In the genomic region with DNA sequence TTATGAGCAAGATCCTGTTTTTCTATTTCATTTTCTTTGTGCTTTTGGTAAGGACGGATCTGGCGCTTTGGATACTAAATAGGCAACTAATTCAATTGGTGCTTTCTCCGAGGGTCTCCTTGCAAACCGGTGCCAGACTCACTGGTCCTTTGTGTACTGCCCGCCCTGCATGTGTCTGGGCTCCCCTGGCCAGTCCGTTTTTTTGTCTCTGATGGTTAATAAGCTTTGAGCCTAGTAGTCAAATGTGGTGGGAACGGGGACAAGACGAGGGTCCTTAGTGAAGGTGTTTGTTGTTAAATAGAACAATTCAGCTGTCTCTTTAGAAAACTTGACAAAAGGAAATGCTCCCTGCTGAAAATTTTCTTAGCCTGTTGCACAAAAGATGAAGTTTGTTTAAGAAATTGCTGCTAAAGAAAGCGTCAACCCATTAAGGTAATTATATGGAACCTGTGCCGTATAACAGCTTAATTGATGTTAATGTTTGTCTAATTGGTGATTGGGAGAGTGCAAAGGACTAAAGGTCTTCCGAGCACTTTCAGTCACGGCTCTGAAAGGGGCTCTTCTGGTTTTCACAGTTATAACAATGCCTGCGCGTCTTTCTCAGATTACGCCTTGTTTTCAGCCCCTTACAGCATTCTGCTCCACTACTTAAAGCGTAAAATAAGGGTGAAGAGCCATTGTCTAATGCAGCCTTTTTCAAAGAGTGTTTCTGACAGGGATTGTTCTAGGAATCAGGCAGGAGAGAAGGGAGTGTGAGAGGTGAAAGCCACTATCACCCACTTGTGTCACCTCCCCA, we compare ENCODE assay signal across 12 cellular contexts.
DNase-seq lines count a peak whose midpoint lies in the region; ATAC-seq and TF ChIP-seq lines count a peak whose summit lies in the region.
"Had no signal": no experiment of that assay in that cellular context is flagged by ENCODE, and none has a peak within 500 bp of the region (broad histone marks: within the 10 kb centered on the region; RNA-seq: fewer than 3 reads in every experiment).

No MANE protein-coding gene starts in this region.

- no peaks in the 10 kb centered on the region for H3F3A ChIP-seq in GM23248 (ENCODE audit: insufficient read depth)

- no peaks in the 10 kb centered on the region for H4K20me1 ChIP-seq in GM23248 (ENCODE audit: insufficient read depth)

- H3K4me2 ChIP-seq in GM23248 (ENCODE audit: unreplicated experiment): peak overlapping the region; percentile 51

- no peak for TF ChIP-seq CTCF in astrocyte of the cerebellum (IDR thresholded peaks at IDR 0.05; ENCODE audit: low read depth, low read length, missing control alignments)
- TF ChIP-seq CTCF in coronary artery (IDR thresholded peaks at IDR 0.05): no peak

- H3K79me2 ChIP-seq in GM23248 (ENCODE audit: insufficient read depth): no peaks in the 10 kb centered on the region

- no peaks in the 10 kb centered on the region for H3K27me3 ChIP-seq in GM23248 (replicated peaks; ENCODE audit: insufficient read depth)

- in situ Hi-C loops in GM23248 (cut with MboI) (no loop called here), astrocyte of the cerebellum (cut with HindIII; ENCODE audit: low sequenced_read_pairs) (no loop called here)

- DNase-seq in GM23248: no peak
- peak; percentile 76 for DNase-seq in NCI-H2081 treated with DMSO at 0.1 percent for 48 hours (lab: John Stamatoyannopoulos, UW)
- no peak for DNase-seq in astrocyte of the cerebellum (ENCODE audit: low read depth)
- DNase-seq in iris pigment epithelial cell (ENCODE audit: low read depth): peak; percentile 11
- DNase-seq in coronary artery (ENCODE audit: low spot score): no peak
- no peak for DNase-seq in central memory CD4-positive, alpha-beta T cell
- DNase-seq in NCI-H510A treated with DMSO at 0.1 percent for 48 hours (lab: John Stamatoyannopoulos, UW): no peak
- DNase-seq: foreskin melanocyte; PC-3; stimulated activated CD4-positive, alpha-beta T cell treated with anti-CD3 and anti-CD28 coated beads, Interleukin-4, amount 100 ng/mL, for 1 hour had no signal

- H3K36me3 ChIP-seq in GM23248 (ENCODE audit: low read depth): no peaks in the 10 kb centered on the region

- H3K9me2 ChIP-seq in GM23248 (ENCODE audit: insufficient read depth): no peaks in the 10 kb centered on the region; the same call in 1 of the 2 replicates

- peak overlapping the region; percentile 80 for H2AFZ ChIP-seq in GM23248

- 28 to 29% methylated on average over 16 of the region's 16 CpGs for WGBS in GM23248 (ENCODE audit: low coverage in 1 of 2, low lambda C conversion rate in 2 of 2, missing lambda C conversion rate in 2 of 2), 2 experiments

- H3K9me3 ChIP-seq in GM23248 (ENCODE audit: low read depth): no peaks in the 10 kb centered on the region

- H3K9ac ChIP-seq in GM23248: no peak overlapping the region

- no peaks in the 10 kb centered on the region for H3K4me1 ChIP-seq in GM23248 (ENCODE audit: insufficient read depth)

- peak overlapping the region; percentile 38 for H3K4me3 ChIP-seq in GM23248
- peak overlapping the region; percentile 19 for H3K4me3 ChIP-seq in astrocyte of the cerebellum (ENCODE audit: low read depth, low read length)
- no peak overlapping the region for H3K4me3 ChIP-seq in coronary artery

- H3K27ac ChIP-seq in GM23248: no peak overlapping the region
- no peak overlapping the region for H3K27ac ChIP-seq in coronary artery

- no peak for ATAC-seq in HG02884 (IDR thresholded peaks at IDR 0.05; ENCODE audit: unreplicated experiment)
- ATAC-seq: HCT116, PC-3 had no signal

Comparison
In these comparisons a context has a peak if more than half of its experiments do, and no peak if none do; other contexts are left out.
1. DNase-seq: peak in NCI-H2081 treated with DMSO at 0.1 percent for 48 hours (single experiment) and iris pigment epithelial cell (single experiment); none in GM23248 (single experiment), astrocyte of the cerebellum (single experiment), coronary artery (single experiment), central memory CD4-positive, alpha-beta T cell (single experiment) and NCI-H510A treated with DMSO at 0.1 percent for 48 hours (single experiment).